Comparison of ENCODE assay signal across 8 cellular contexts in genomic region chr2:37670378-37671012, GRCh38. TPM values are rescaled to one million over a fixed set of nuclear protein-coding genes. Genes with fewer than 3 reads are reported as not detected.
DNase-seq lines count a peak whose midpoint lies in the region; ATAC-seq, FAIRE-seq and TF ChIP-seq lines count a peak whose summit lies in the region.

No MANE protein-coding gene starts in this region.

- H3K36me3 ChIP-seq in NT2/D1 (ENCODE audit: insufficient read depth, insufficient read length, low read length) (peaks cover 35% of the 10 kb centered on the region), endothelial cell of umbilical vein (ENCODE audit: control insufficient read depth in 2 of 2, extremely low read depth in 1 of 2, insufficient read depth in 2 of 2, low read length in 2 of 2) (peaks cover 0 to 2% of the 10 kb centered on the region in 2 experiments)

- no peaks in the 10 kb centered on the region for H4K20me1 ChIP-seq in endothelial cell of umbilical vein (replicated peaks; ENCODE audit: control insufficient read depth, extremely low read depth, insufficient read depth, low read length)

- peaks cover 41% of the 10 kb centered on the region for H3K4me1 Mint-ChIP-seq in nephron progenitor cell

- H3K4me1 ChIP-seq in NT2/D1 (ENCODE audit: insufficient read depth, insufficient read length) (peaks cover 2% of the 10 kb centered on the region), endothelial cell of umbilical vein (ENCODE audit: control insufficient read depth, extremely low read depth, insufficient read depth, low read length) (peaks cover 47% of the 10 kb centered on the region)

- dilution Hi-C loops in endothelial cell of umbilical vein (cut with MboI; ENCODE audit: extremely low pct_ligation_motif_present, low sequenced_read_pairs), result no loop called here

- no peaks in the 10 kb centered on the region for H3K36me3 Mint-ChIP-seq in nephron progenitor cell (ENCODE audit: low read depth)

- H3K9ac ChIP-seq in NT2/D1 (ENCODE audit: insufficient read length, low read depth) (peak overlapping the region; percentile 91), endothelial cell of umbilical vein (replicated peaks; ENCODE audit: extremely low read depth, insufficient read depth, low read length) (peak overlapping the region; percentile 82)

- POLR2A ChIA-PET in endothelial cell of umbilical vein (lab: Charles Lee) (no interaction called here), HEK293T (lab: Yijun Ruan, JAX) (interaction anchor here (0.9 kb wide), 1 partner anchor 157 kb away, joined by 3 read pairs; no protein-coding TSS in a partner anchor)

- H3K79me2 ChIP-seq in endothelial cell of umbilical vein (ENCODE audit: control insufficient read depth, insufficient read depth, low read length), result peaks cover 59% of the 10 kb centered on the region

- H3K4me3 Mint-ChIP-seq in nephron progenitor cell, result peak overlapping the region; percentile 88

- no peaks in the 10 kb centered on the region for H3K9me3 Mint-ChIP-seq in nephron progenitor cell

- in situ Hi-C loops in GM13976 (cut with MboI; ENCODE audit: low sequenced_read_pairs, unreplicated experiment), result loop anchor here (10.0 kb wide), 1 partner anchor 154 kb away; no protein-coding TSS in a partner anchor

- H3K27ac ChIP-seq in C4-2B (peak overlapping the region; percentile 86), endothelial cell of umbilical vein (ENCODE audit: insufficient read depth, low read depth, low read length) (peak overlapping the region; percentile 47)

- H3K9me1 ChIP-seq in endothelial cell of umbilical vein (replicated peaks; ENCODE audit: control insufficient read depth, extremely low read depth, insufficient read depth, low read length), result no peaks in the 10 kb centered on the region

- no peak overlapping the region for H2AFZ ChIP-seq in endothelial cell of umbilical vein (ENCODE audit: low read depth, low read length)

- H3K9me3 ChIP-seq in NT2/D1 (ENCODE audit: insufficient read depth, low read length), result no peaks in the 10 kb centered on the region
- H3K9me3 ChIP-seq in endothelial cell of umbilical vein (replicated peaks; ENCODE audit: control insufficient read depth, insufficient read depth, low read length), result no peaks in the 10 kb centered on the region

- no peak for DNase-seq in NT2/D1 (ENCODE audit: low read depth, low spot score)
- DNase-seq in endothelial cell of umbilical vein (ENCODE audit: low read depth, low spot score), result peak; percentile 49
- no peak for DNase-seq in nephron progenitor cell
- no peak for DNase-seq in HEK293T (ENCODE audit: extremely low spot score)
- DNase-seq in stimulated activated CD4-positive, alpha-beta T cell treated with anti-CD3 and anti-CD28 coated beads, Interleukin-4, amount 100 ng/mL, for 24 hours, result no peak
- DNase-seq in GM13976 (ENCODE audit: low spot score), result no peak

- no peak for TF ChIP-seq CTCF in C4-2B (conservative IDR thresholded peaks at IDR 0.05)
- no peak for TF ChIP-seq CTCF in endothelial cell of umbilical vein (IDR thresholded peaks at IDR 0.05; ENCODE audit: extremely low read depth in 1 of 2, insufficient read depth in 1 of 2, low read depth in 1 of 2, low read length in 2 of 2)
- TF ChIP-seq CTCF in nephron progenitor cell (IDR thresholded peaks at IDR 0.05), result no peak
- no peak for TF ChIP-seq CTCF in GM13976 (IDR thresholded peaks at IDR 0.05; ENCODE audit: borderline replicate concordance, control extremely low read depth, extremely low read depth, insufficient read depth, missing control alignments)

- TSS peak; percentile 18 for BruUV-seq in endothelial cell of umbilical vein (replicated peaks; lab: Mats Ljungman, UMichigan)

- H3K4me2 ChIP-seq in endothelial cell of umbilical vein (ENCODE audit: insufficient read depth, low read length), result peak overlapping the region; percentile 97

- peak; percentile 74 for FAIRE-seq in endothelial cell of umbilical vein (lab: Jason Lieb, UNC)

- H3K27me3 Mint-ChIP-seq in nephron progenitor cell (ENCODE audit: low read depth, poor library complexity), result peaks cover 22% of the 10 kb centered on the region

- no peak overlapping the region for H3K27ac Mint-ChIP-seq in nephron progenitor cell

- ATAC-seq in HG03457 (IDR thresholded peaks at IDR 0.05; ENCODE audit: unreplicated experiment), result no peak

- H3K4me3 ChIP-seq in NT2/D1 (ENCODE audit: insufficient read length, low read depth) (peak overlapping the region; percentile 84), endothelial cell of umbilical vein (replicated peaks in 1 of 3; ENCODE audit: insufficient read depth in 1 of 3, low read depth in 1 of 3, low read length in 3 of 3) (peak overlapping the region; percentile 47 to 89 (median 59))

- H3K27me3 ChIP-seq in NT2/D1 (ENCODE audit: insufficient read depth, insufficient read length), result no peaks in the 10 kb centered on the region
- H3K27me3 ChIP-seq in endothelial cell of umbilical vein (ENCODE audit: control insufficient read depth in 2 of 2, insufficient read depth in 2 of 2, low read length in 2 of 2), result no peaks in the 10 kb centered on the region

- intact Hi-C loops in endothelial cell of umbilical vein (cut with micrococcal nuclease), result loop anchor here (1.0 to 5.0 kb wide), 7 partner anchors 13 to 215 kb away; no protein-coding TSS in a partner anchor

- CTCF ChIA-PET in endothelial cell of umbilical vein (lab: Charles Lee), result interaction anchor here (0.6 to 3.6 kb wide), 11 partner anchors 9 to 256 kb away, joined by 3 to 26 read pairs (median 5); no protein-coding TSS in a partner anchor
- CTCF ChIA-PET in HEK293T (lab: Yijun Ruan, JAX), result no interaction called here

- TF ChIP-seq POLR2A in endothelial cell of umbilical vein (IDR thresholded peaks at IDR 0.05; ENCODE audit: low read depth, low read length), result no peak

TF ChIP-seq in endothelial cell of umbilical vein, 7 proteins besides CTCF, POLR2A, EP300 and RAD21:
- TF ChIP-seq POLR2AphosphoS5 (IDR thresholded peaks at IDR 0.05; ENCODE audit: insufficient read depth, low read depth, low read length) (no peak), FOS (IDR thresholded peaks at IDR 0.05; ENCODE audit: borderline replicate concordance, insufficient read depth, low read length) (no peak), MYC (IDR thresholded peaks at IDR 0.05; ENCODE audit: low read depth, low read length) (no peak), EZH2 (IDR thresholded peaks at IDR 0.05; ENCODE audit: borderline replicate concordance, low read depth, low read length, severe bottlenecking) (no peak), GATA2 (IDR thresholded peaks at IDR 0.05; ENCODE audit: insufficient read depth, insufficient read length, low read depth, low read length) (no peak)
- TF ChIP-seq, protein P1, sequence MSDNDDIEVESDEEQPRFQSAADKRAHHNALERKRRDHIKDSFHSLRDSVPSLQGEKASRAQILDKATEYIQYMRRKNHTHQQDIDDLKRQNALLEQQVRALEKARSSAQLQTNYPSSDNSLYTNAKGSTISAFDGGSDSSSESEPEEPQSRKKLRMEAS (IDR thresholded peaks at IDR 0.05; ENCODE audit: insufficient read depth, insufficient read length), result no peak

TF ChIP-seq in HEK293T, 16 proteins besides CTCF, POLR2A, EP300 and RAD21:
- TF ChIP-seq TARDBP (IDR thresholded peaks at IDR 0.05) (no peak), ARNT (IDR thresholded peaks at IDR 0.05) (no peak), HDGF (IDR thresholded peaks at IDR 0.05; ENCODE audit: borderline replicate concordance) (no peak), FOXA1 (IDR thresholded peaks at IDR 0.05) (no peak)

RNA-seq across cellular contexts. Expression of gene CDC42EP3, which starts 0.9 kb away (rescaled TPM):
- 40.2 and 54.7 TPM in 2 replicates for total RNA-seq in endothelial cell of umbilical vein
- polyA plus RNA-seq in endothelial cell of umbilical vein, result 14.6 and 14.9 TPM in 2 replicates
- 23.3 and 25.2 TPM in 2 replicates for polyA plus RNA-seq in endothelial cell of umbilical vein (2011; cell fraction: cytosol; rRNA removed)
- 20.4 and 27.5 TPM in 2 replicates for polyA plus RNA-seq in endothelial cell of umbilical vein (2011; cell fraction: nucleus; rRNA removed)
- 12.7 and 22.3 TPM in 2 replicates for polyA plus RNA-seq in endothelial cell of umbilical vein (2012)
- 21.0 and 23.1 TPM in 2 replicates for polyA minus RNA-seq in endothelial cell of umbilical vein
- polyA minus RNA-seq in endothelial cell of umbilical vein (2011; cell fraction: cytosol; rRNA and poly(A)+ RNA removed), result 1.1 TPM
- polyA minus RNA-seq in endothelial cell of umbilical vein (2011; cell fraction: nucleus; rRNA and poly(A)+ RNA removed), result 19.4 and 31.1 TPM in 2 replicates
